ENCODE assay signal across 20 cellular contexts in genomic region chr1:17167041-17167782, GRCh38. TPM values are rescaled to one million over a fixed set of nuclear protein-coding genes. Genes with fewer than 3 reads are reported as not detected.
A peak's percentile ranks its signal among the peaks of the same experiment; 100 is the strongest.
DNase-seq lines count a peak whose midpoint lies in the region; ATAC-seq lines count a peak whose summit lies in the region.
"Had no signal": no experiment of that assay in that cellular context is flagged by ENCODE, and none has a peak within 500 bp of the region (broad histone marks: within the 10 kb centered on the region; RNA-seq: fewer than 3 reads in every experiment).

No MANE protein-coding gene starts in this region.

- no peaks in the 10 kb centered on the region for H3K27me3 ChIP-seq in SJSA1 (replicated peaks)
- H3K27me3 ChIP-seq: MG63 had no signal

- POLR2A ChIA-PET in activated naive CD8-positive, alpha-beta T cell treated with anti-CD3 and anti-CD28 coated beads, Interleukin-2, amount 10 ng/mL, durations not matched to agents 7 days and 5 days (lab: Charles Lee): no interaction called here

- no peak for ATAC-seq in activated naive CD8-positive, alpha-beta T cell treated with anti-CD3 and anti-CD28 coated beads, Interleukin-2, amount 10 ng/mL, durations not matched to agents 7 days and 5 days (ENCODE audit: low read depth)
- ATAC-seq in activated naive CD8-positive, alpha-beta T cell treated with anti-CD3 and anti-CD28 coated beads, Interleukin-2, amount 50 U/mL, for 24 hours: no peak
- ATAC-seq: activated CD8-positive, alpha-beta memory T cell treated with anti-CD3 and anti-CD28 coated beads, Interleukin-2, amount 10 ng/mL, durations not matched to agents 7 days and 5 days had no signal

- H3K27ac Mint-ChIP-seq in activated naive CD8-positive, alpha-beta T cell treated with anti-CD3 and anti-CD28 coated beads, Interleukin-2, amount 10 ng/mL, durations not matched to agents 7 days and 5 days: peak overlapping the region; percentile 52
- no peak overlapping the region for H3K27ac Mint-ChIP-seq in activated naive CD8-positive, alpha-beta T cell treated with anti-CD3 and anti-CD28 coated beads for 36 hours
- no peak overlapping the region for H3K27ac Mint-ChIP-seq in activated naive CD8-positive, alpha-beta T cell treated with anti-CD3 and anti-CD28 coated beads, Interleukin-2, amount 50 U/mL, for 24 hours
- H3K27ac Mint-ChIP-seq: activated B cell treated with CpG ODN at 0.5 μM for 24 hours; activated CD8-positive, alpha-beta memory T cell treated with anti-CD3 and anti-CD28 coated beads, Interleukin-2, amount 10 ng/mL, durations not matched to agents 7 days and 5 days; CD4-positive, alpha-beta memory T cell; immature natural killer cell; stimulated activated naive CD8-positive, alpha-beta T cell treated with anti-CD3 and anti-CD28 coated beads, Interleukin-15, Interleukin-2, amounts not matched to agents 100 ng/mL and 50 ng/mL, for 24 hours had no signal

- no peaks in the 10 kb centered on the region for H3K9me3 Mint-ChIP-seq in activated naive CD8-positive, alpha-beta T cell treated with anti-CD3 and anti-CD28 coated beads, Interleukin-2, amount 10 ng/mL, durations not matched to agents 7 days and 5 days
- no peaks in the 10 kb centered on the region for H3K9me3 Mint-ChIP-seq in activated naive CD8-positive, alpha-beta T cell treated with anti-CD3 and anti-CD28 coated beads for 36 hours
- H3K9me3 Mint-ChIP-seq in activated naive CD8-positive, alpha-beta T cell treated with anti-CD3 and anti-CD28 coated beads, Interleukin-2, amount 50 U/mL, for 24 hours: no peaks in the 10 kb centered on the region
- H3K9me3 Mint-ChIP-seq: activated B cell treated with CpG ODN at 0.5 μM for 24 hours; CD4-positive, alpha-beta memory T cell; immature natural killer cell; stimulated activated naive CD8-positive, alpha-beta T cell treated with anti-CD3 and anti-CD28 coated beads, Interleukin-15, Interleukin-2, amounts not matched to agents 100 ng/mL and 50 ng/mL, for 24 hours had no signal

- no peaks in the 10 kb centered on the region for H3K9me3 ChIP-seq in SJSA1 (replicated peaks)
- H3K9me3 ChIP-seq: MG63 had no signal

- H3K27me3 Mint-ChIP-seq in activated naive CD8-positive, alpha-beta T cell treated with anti-CD3 and anti-CD28 coated beads, Interleukin-2, amount 10 ng/mL, durations not matched to agents 7 days and 5 days: peaks cover 5% of the 10 kb centered on the region
- no peaks in the 10 kb centered on the region for H3K27me3 Mint-ChIP-seq in activated naive CD8-positive, alpha-beta T cell treated with anti-CD3 and anti-CD28 coated beads for 36 hours
- H3K27me3 Mint-ChIP-seq in activated naive CD8-positive, alpha-beta T cell treated with anti-CD3 and anti-CD28 coated beads, Interleukin-2, amount 50 U/mL, for 24 hours: peaks cover 6% of the 10 kb centered on the region

- DNase-seq in activated naive CD8-positive, alpha-beta T cell treated with anti-CD3 and anti-CD28 coated beads, Interleukin-2, amount 10 ng/mL, durations not matched to agents 7 days and 5 days: no peak
- no peak for DNase-seq in activated naive CD8-positive, alpha-beta T cell treated with anti-CD3 and anti-CD28 coated beads for 36 hours
- DNase-seq in SJSA1 (ENCODE audit: low read depth in 1 of 2, low spot score in 2 of 2) (peak; percentile 21 to 37), iPS-NIHi11 (ENCODE audit: low spot score) (peak; percentile 55), NCI-H1436 treated with DMSO at 0.1 percent for 48 hours (lab: John Stamatoyannopoulos, UW) (no peak), hepatic stellate cell (ENCODE audit: low spot score) (no peak), DMS79 (lab: John Stamatoyannopoulos, UW) (no peak)
- no peak for DNase-seq in activated naive CD8-positive, alpha-beta T cell treated with anti-CD3 and anti-CD28 coated beads, Interleukin-2, amount 50 U/mL, for 24 hours
- DNase-seq: activated B cell treated with CpG ODN at 0.5 μM for 24 hours; activated CD8-positive, alpha-beta memory T cell treated with anti-CD3 and anti-CD28 coated beads, Interleukin-2, amount 10 ng/mL, durations not matched to agents 7 days and 5 days; anterior cingulate cortex; CD4-positive, alpha-beta memory T cell; GF-D8; immature natural killer cell; NCI-H2029 treated with DMSO at 0.1 percent for 48 hours; NCI-H82; stimulated activated CD4-positive, alpha-beta T cell treated with anti-CD3 and anti-CD28 coated beads, Interleukin-15, amount 100 ng/mL, for 24 hours had no signal

- H3K36me3 ChIP-seq in SJSA1: no peaks in the 10 kb centered on the region
- H3K36me3 ChIP-seq: MG63 had no signal

- peak overlapping the region; percentile 99 for H3K27ac ChIP-seq in SJSA1

- H3K4me3 Mint-ChIP-seq in activated naive CD8-positive, alpha-beta T cell treated with anti-CD3 and anti-CD28 coated beads, Interleukin-2, amount 10 ng/mL, durations not matched to agents 7 days and 5 days: no peak overlapping the region
- H3K4me3 Mint-ChIP-seq in activated naive CD8-positive, alpha-beta T cell treated with anti-CD3 and anti-CD28 coated beads for 36 hours: no peak overlapping the region
- H3K4me3 Mint-ChIP-seq in activated naive CD8-positive, alpha-beta T cell treated with anti-CD3 and anti-CD28 coated beads, Interleukin-2, amount 50 U/mL, for 24 hours: no peak overlapping the region
- H3K4me3 Mint-ChIP-seq: activated B cell treated with CpG ODN at 0.5 μM for 24 hours; activated CD8-positive, alpha-beta memory T cell treated with anti-CD3 and anti-CD28 coated beads, Interleukin-2, amount 10 ng/mL, durations not matched to agents 7 days and 5 days; CD4-positive, alpha-beta memory T cell; immature natural killer cell; stimulated activated naive CD8-positive, alpha-beta T cell treated with anti-CD3 and anti-CD28 coated beads, Interleukin-15, Interleukin-2, amounts not matched to agents 100 ng/mL and 50 ng/mL, for 24 hours had no signal

- H3K4me1 ChIP-seq in SJSA1 (replicated peaks): peaks cover 42% of the 10 kb centered on the region

- H3K4me3 ChIP-seq in SJSA1: no peak overlapping the region
- H3K4me3 ChIP-seq: MG63 had no signal

- H3K4me1 Mint-ChIP-seq in activated naive CD8-positive, alpha-beta T cell treated with anti-CD3 and anti-CD28 coated beads, Interleukin-2, amount 10 ng/mL, durations not matched to agents 7 days and 5 days: peaks cover 2% of the 10 kb centered on the region
- H3K4me1 Mint-ChIP-seq in activated naive CD8-positive, alpha-beta T cell treated with anti-CD3 and anti-CD28 coated beads for 36 hours: no peaks in the 10 kb centered on the region
- H3K4me1 Mint-ChIP-seq in activated naive CD8-positive, alpha-beta T cell treated with anti-CD3 and anti-CD28 coated beads, Interleukin-2, amount 50 U/mL, for 24 hours: no peaks in the 10 kb centered on the region
- H3K4me1 Mint-ChIP-seq: activated B cell treated with CpG ODN at 0.5 μM for 24 hours; activated CD8-positive, alpha-beta memory T cell treated with anti-CD3 and anti-CD28 coated beads, Interleukin-2, amount 10 ng/mL, durations not matched to agents 7 days and 5 days; CD4-positive, alpha-beta memory T cell had no signal

- H3K36me3 Mint-ChIP-seq in activated naive CD8-positive, alpha-beta T cell treated with anti-CD3 and anti-CD28 coated beads, Interleukin-2, amount 10 ng/mL, durations not matched to agents 7 days and 5 days: no peaks in the 10 kb centered on the region
- no peaks in the 10 kb centered on the region for H3K36me3 Mint-ChIP-seq in activated naive CD8-positive, alpha-beta T cell treated with anti-CD3 and anti-CD28 coated beads for 36 hours
- no peaks in the 10 kb centered on the region for H3K36me3 Mint-ChIP-seq in activated naive CD8-positive, alpha-beta T cell treated with anti-CD3 and anti-CD28 coated beads, Interleukin-2, amount 50 U/mL, for 24 hours (ENCODE audit: low read depth)
- H3K36me3 Mint-ChIP-seq: activated CD8-positive, alpha-beta memory T cell treated with anti-CD3 and anti-CD28 coated beads, Interleukin-2, amount 10 ng/mL, durations not matched to agents 7 days and 5 days; CD4-positive, alpha-beta memory T cell; immature natural killer cell had no signal

RNA-seq across cellular contexts. Expression of gene PADI1, which starts 37.7 kb away (rescaled TPM):
- total RNA-seq in activated naive CD8-positive, alpha-beta T cell treated with anti-CD3 and anti-CD28 coated beads, Interleukin-2, amount 10 ng/mL, durations not matched to agents 7 days and 5 days: not detected
- not detected for total RNA-seq in activated naive CD8-positive, alpha-beta T cell treated with anti-CD3 and anti-CD28 coated beads for 36 hours
- total RNA-seq in SJSA1 (2014; rRNA removed; shearing (Covaris generic)): 0.34 and 1.5 TPM in 2 replicates
- total RNA-seq: activated B cell treated with CpG ODN at 0.5 μM for 24 hours; activated CD8-positive, alpha-beta memory T cell treated with anti-CD3 and anti-CD28 coated beads, Interleukin-2, amount 10 ng/mL, durations not matched to agents 7 days and 5 days; CD4-positive, alpha-beta memory T cell; T-helper 1 cell treated with Interleukin-12 subunit alpha and Interleukin-12 subunit beta and Interleukin-4 antibody, amounts not matched to agents 30 ng/mL and 1 ng/mL, for 36 hours had no signal

RNA-seq across cellular contexts. Expression of gene PADI2, which starts 48.0 kb away (rescaled TPM):
- under 1 TPM; 0.08 to 0.23 TPM for total RNA-seq in activated naive CD8-positive, alpha-beta T cell treated with anti-CD3 and anti-CD28 coated beads, Interleukin-2, amount 10 ng/mL, durations not matched to agents 7 days and 5 days
- total RNA-seq in activated naive CD8-positive, alpha-beta T cell treated with anti-CD3 and anti-CD28 coated beads for 36 hours: under 1 TPM in 1 of 2 experiments, not detected in 1; 0.06 TPM
- total RNA-seq in SJSA1 (2014; rRNA removed; shearing (Covaris generic)): not detected in 2 replicates
- total RNA-seq: T-helper 1 cell treated with Interleukin-12 subunit alpha and Interleukin-12 subunit beta and Interleukin-4 antibody, amounts not matched to agents 30 ng/mL and 1 ng/mL, for 36 hours had no signal

Comparison
In these comparisons a context has a peak if more than half of its experiments do, and no peak if none do; other contexts are left out.
1. DNase-seq: peak in SJSA1 (2 of 2) and iPS-NIHi11 (single experiment); none in activated naive CD8-positive, alpha-beta T cell treated with anti-CD3 and anti-CD28 coated beads, Interleukin-2, amount 10 ng/mL, durations not matched to agents 7 days and 5 days (single experiment), activated naive CD8-positive, alpha-beta T cell treated with anti-CD3 and anti-CD28 coated beads for 36 hours (single experiment), NCI-H1436 treated with DMSO at 0.1 percent for 48 hours (single experiment), hepatic stellate cell (single experiment), DMS79 (single experiment) and activated naive CD8-positive, alpha-beta T cell treated with anti-CD3 and anti-CD28 coated beads, Interleukin-2, amount 50 U/mL, for 24 hours (single experiment).